ENCODE assay signal across 10 cellular contexts in genomic region chr1:42319871-42320484, GRCh38. TPM values are rescaled to one million over a fixed set of nuclear protein-coding genes. Genes with fewer than 3 reads are reported as not detected.
A peak's percentile ranks its signal among the peaks of the same experiment; 100 is the strongest.
DNase-seq lines count a peak whose midpoint lies in the region; ATAC-seq and TF ChIP-seq lines count a peak whose summit lies in the region.
"Had no signal": no experiment of that assay in that cellular context is flagged by ENCODE, and none has a peak within 500 bp of the region (broad histone marks: within the 10 kb centered on the region; RNA-seq: fewer than 3 reads in every experiment).

No MANE protein-coding gene starts in this region.

- H3K27ac Mint-ChIP-seq in chondrocyte (ENCODE audit: unreplicated experiment): peak overlapping the region; percentile 72
- H3K27ac Mint-ChIP-seq in neural crest cell (ENCODE audit: unreplicated experiment): peak overlapping the region; percentile 10

- H3K36me3 Mint-ChIP-seq in chondrocyte (ENCODE audit: low read depth): no peaks in the 10 kb centered on the region
- H3K36me3 Mint-ChIP-seq in neural crest cell (ENCODE audit: low read depth): no peaks in the 10 kb centered on the region

- DNase-seq in GDM1 (lab: John Stamatoyannopoulos, UW) (peak; percentile 27), T-helper 1 cell (peak; percentile 13 to 32 (median 26)), chondrocyte (ENCODE audit: low spot score) (no peak), neural crest cell (ENCODE audit: low read depth, low spot score) (no peak), GM10266 (ENCODE audit: extremely low spot score) (no peak)
- DNase-seq: left cardiac atrium, NCI-H1092 had no signal

- H3K27me3 Mint-ChIP-seq in chondrocyte (ENCODE audit: low read depth) (no peaks in the 10 kb centered on the region), neural crest cell (ENCODE audit: low read depth) (no peaks in the 10 kb centered on the region)

- H3K4me1 Mint-ChIP-seq in chondrocyte (ENCODE audit: low read depth) (peaks cover 68% of the 10 kb centered on the region), neural crest cell (peaks cover 28% of the 10 kb centered on the region)

- H3K4me3 Mint-ChIP-seq in chondrocyte (ENCODE audit: unreplicated experiment) (no peak overlapping the region), neural crest cell (no peak overlapping the region)

- TF ChIP-seq CTCF in chondrocyte (IDR thresholded peaks at IDR 0.05) (no peak), neural crest cell (conservative IDR thresholded peaks at IDR 0.05) (no peak), GM10266 (IDR thresholded peaks at IDR 0.05; ENCODE audit: control insufficient read depth, insufficient read depth, low read depth, missing control alignments) (no peak)

- ATAC-seq in HG03457 (IDR thresholded peaks at IDR 0.05; ENCODE audit: unreplicated experiment) (no peak), GM18517 (IDR thresholded peaks at IDR 0.05; ENCODE audit: unreplicated experiment) (no peak), GM21367 (IDR thresholded peaks at IDR 0.05; ENCODE audit: unreplicated experiment) (no peak)

- H3K9me3 Mint-ChIP-seq in chondrocyte (ENCODE audit: low read depth) (no peaks in the 10 kb centered on the region), neural crest cell (no peaks in the 10 kb centered on the region)

RNA-seq across cellular contexts. Expression of gene FOXJ3, which starts 15.1 kb away (rescaled TPM):
- total RNA-seq in chondrocyte (26.3 to 30.9 TPM (median 29.2 TPM) in 3 replicates), neural crest cell (40.2 and 42.7 TPM in 2 replicates)

Comparison
In these comparisons a context has a peak if more than half of its experiments do, and no peak if none do; other contexts are left out.
1. DNase-seq: peak in GDM1 (single experiment) and T-helper 1 cell (5 of 5); none in chondrocyte (single experiment), neural crest cell (single experiment) and GM10266 (single experiment).